ENCODE assay signal across 2 cellular contexts in the genomic region with DNA sequence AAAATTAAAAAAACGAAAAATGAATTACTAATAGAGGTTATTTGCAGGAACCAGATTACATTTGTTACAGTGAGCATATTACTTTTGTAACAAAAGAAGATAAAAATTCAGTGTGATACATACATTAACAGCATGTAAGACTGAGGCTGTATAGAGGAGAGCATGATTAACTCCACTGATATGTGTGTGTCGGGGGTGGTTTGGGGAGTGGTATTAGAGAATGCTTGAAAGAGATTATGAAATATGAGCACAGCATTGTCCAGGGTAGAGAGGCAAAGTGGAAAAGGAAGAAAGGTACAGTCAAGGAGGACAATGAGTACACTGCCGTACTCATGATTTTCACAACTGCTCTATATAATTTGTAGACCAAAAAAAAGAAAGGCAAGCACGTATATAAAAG.
TF ChIP-seq lines count a peak whose summit lies in the region.

No MANE protein-coding gene starts in this region.

TF ChIP-seq in IMR-90, 13 proteins besides CTCF, POLR2A, EP300 and RAD21:
- no peak for TF ChIP-seq BHLHE40 (IDR thresholded peaks at IDR 0.05; ENCODE audit: low read depth, low read length)
- no peak; the same call in 1 of the 2 replicates for TF ChIP-seq CEBPB (IDR thresholded peaks at IDR 0.05; ENCODE audit: low read depth, low read length)
- no peak for TF ChIP-seq SMC3 (IDR thresholded peaks at IDR 0.05; ENCODE audit: low read depth, low read length)
- TF ChIP-seq FOS (IDR thresholded peaks at IDR 0.05; ENCODE audit: low read depth, low read length): no peak
- TF ChIP-seq, protein P1, sequence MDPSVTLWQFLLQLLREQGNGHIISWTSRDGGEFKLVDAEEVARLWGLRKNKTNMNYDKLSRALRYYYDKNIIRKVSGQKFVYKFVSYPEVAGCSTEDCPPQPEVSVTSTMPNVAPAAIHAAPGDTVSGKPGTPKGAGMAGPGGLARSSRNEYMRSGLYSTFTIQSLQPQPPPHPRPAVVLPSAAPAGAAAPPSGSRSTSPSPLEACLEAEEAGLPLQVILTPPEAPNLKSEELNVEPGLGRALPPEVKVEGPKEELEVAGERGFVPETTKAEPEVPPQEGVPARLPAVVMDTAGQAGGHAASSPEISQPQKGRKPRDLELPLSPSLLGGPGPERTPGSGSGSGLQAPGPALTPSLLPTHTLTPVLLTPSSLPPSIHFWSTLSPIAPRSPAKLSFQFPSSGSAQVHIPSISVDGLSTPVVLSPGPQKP (IDR thresholded peaks at IDR 0.05; ENCODE audit: borderline replicate concordance, low read depth, low read length): no peak
- no peak for TF ChIP-seq MAFK (IDR thresholded peaks at IDR 0.05; ENCODE audit: low read depth, low read length)
- TF ChIP-seq CHD1 (IDR thresholded peaks at IDR 0.05; ENCODE audit: low read depth, low read length): no peak
- TF ChIP-seq MAZ (IDR thresholded peaks at IDR 0.05; ENCODE audit: borderline replicate concordance, low read depth, low read length): no peak
- TF ChIP-seq NFE2L2 (IDR thresholded peaks at IDR 0.05; ENCODE audit: low read depth, low read length): no peak
- TF ChIP-seq RFX5 (IDR thresholded peaks at IDR 0.05; ENCODE audit: low read depth, low read length): no peak
- TF ChIP-seq, protein P2, sequence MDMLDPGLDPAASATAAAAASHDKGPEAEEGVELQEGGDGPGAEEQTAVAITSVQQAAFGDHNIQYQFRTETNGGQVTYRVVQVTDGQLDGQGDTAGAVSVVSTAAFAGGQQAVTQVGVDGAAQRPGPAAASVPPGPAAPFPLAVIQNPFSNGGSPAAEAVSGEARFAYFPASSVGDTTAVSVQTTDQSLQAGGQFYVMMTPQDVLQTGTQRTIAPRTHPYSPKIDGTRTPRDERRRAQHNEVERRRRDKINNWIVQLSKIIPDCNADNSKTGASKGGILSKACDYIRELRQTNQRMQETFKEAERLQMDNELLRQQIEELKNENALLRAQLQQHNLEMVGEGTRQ (IDR thresholded peaks at IDR 0.05; ENCODE audit: low read depth, low read length): no peak
- TF ChIP-seq MXI1 (IDR thresholded peaks at IDR 0.05; ENCODE audit: borderline replicate concordance, low read depth, low read length): no peak
- TF ChIP-seq RCOR1 (IDR thresholded peaks at IDR 0.05; ENCODE audit: insufficient replicate concordance, low read length): no peak
TF ChIP-seq in IMR-90: peak in this region for 0.

TF ChIP-seq in K562, 482 proteins besides CTCF, POLR2A, EP300 and RAD21:
- TF ChIP-seq, protein P3, sequence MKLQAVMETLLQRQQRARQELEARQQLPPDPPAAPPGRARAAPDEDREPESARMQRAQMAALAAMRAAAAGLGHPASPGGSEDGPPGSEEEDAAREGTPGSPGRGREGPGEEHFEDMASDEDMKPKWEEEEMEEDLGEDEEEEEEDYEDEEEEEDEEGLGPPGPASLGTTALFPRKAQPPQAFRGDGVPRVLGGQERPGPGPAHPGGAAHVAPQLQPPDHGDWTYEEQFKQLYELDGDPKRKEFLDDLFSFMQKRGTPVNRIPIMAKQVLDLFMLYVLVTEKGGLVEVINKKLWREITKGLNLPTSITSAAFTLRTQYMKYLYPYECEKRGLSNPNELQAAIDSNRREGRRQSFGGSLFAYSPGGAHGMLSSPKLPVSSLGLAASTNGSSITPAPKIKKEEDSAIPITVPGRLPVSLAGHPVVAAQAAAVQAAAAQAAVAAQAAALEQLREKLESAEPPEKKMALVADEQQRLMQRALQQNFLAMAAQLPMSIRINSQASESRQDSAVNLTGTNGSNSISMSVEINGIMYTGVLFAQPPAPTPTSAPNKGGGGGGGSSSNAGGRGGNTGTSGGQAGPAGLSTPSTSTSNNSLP (IDR thresholded peaks at IDR 0.05; ENCODE audit: borderline replicate concordance, low read depth, low read length): 0 out of 2 replicates have a peak, but pooled peaks have one; percentile 49
- TF ChIP-seq, protein P4, sequence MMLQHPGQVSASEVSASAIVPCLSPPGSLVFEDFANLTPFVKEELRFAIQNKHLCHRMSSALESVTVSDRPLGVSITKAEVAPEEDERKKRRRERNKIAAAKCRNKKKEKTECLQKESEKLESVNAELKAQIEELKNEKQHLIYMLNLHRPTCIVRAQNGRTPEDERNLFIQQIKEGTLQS (IDR thresholded peaks at IDR 0.05): no peak
- TF ChIP-seq, protein P4 (CRISPR knock-in tag; conservative IDR thresholded peaks at IDR 0.05): no peak
- TF ChIP-seq THRAP3 (IDR thresholded peaks at IDR 0.05; ENCODE audit: borderline replicate concordance) (no peak), U2AF2 (optimal IDR thresholded peaks at IDR 0.05; ENCODE audit: low read depth, low read length) (no peak), CREM (IDR thresholded peaks at IDR 0.05; ENCODE audit: low read depth) (no peak), ZZZ3 (IDR thresholded peaks at IDR 0.05) (no peak), ZC3H4 (CRISPR knock-in tag; IDR thresholded peaks at IDR 0.05; ENCODE audit: borderline replicate concordance) (no peak), TCFL5 (CRISPR knock-in tag; conservative IDR thresholded peaks at IDR 0.05) (no peak), GABPA (tag; conservative IDR thresholded peaks at IDR 0.05; ENCODE audit: low read depth) (no peak), ZNF561 (CRISPR knock-in tag; conservative IDR thresholded peaks at IDR 0.05) (no peak), CBFA2T3 (IDR thresholded peaks at IDR 0.05) (peak; percentile 37), TEAD2 (tag; IDR thresholded peaks at IDR 0.05) (no peak), ZNF212 (CRISPR knock-in tag; IDR thresholded peaks at IDR 0.05) (no peak), EGR1 (conservative IDR thresholded peaks at IDR 0.05) (0 out of 2 replicates have a peak, but pooled peaks have one; percentile 7), DPF2 (IDR thresholded peaks at IDR 0.05) (peak; percentile 51), NCOA2 (IDR thresholded peaks at IDR 0.05; ENCODE audit: partially characterized antibody in 2 of 2) (no peak), TRIM24 (IDR thresholded peaks at IDR 0.05) (no peak), CBX5 (IDR thresholded peaks at IDR 0.05; ENCODE audit: borderline replicate concordance, low read depth) (no peak), ZNF696 (CRISPR knock-in tag; conservative IDR thresholded peaks at IDR 0.05) (no peak), CHD4 (IDR thresholded peaks at IDR 0.05; ENCODE audit: insufficient read depth, insufficient replicate concordance, low read depth, low read length, poor library complexity, severe bottlenecking) (no peak), ZNF76 (CRISPR knock-in tag; IDR thresholded peaks at IDR 0.05; ENCODE audit: borderline replicate concordance) (no peak), YY1 (IDR thresholded peaks at IDR 0.05; ENCODE audit: borderline replicate concordance in 1 of 3, control insufficient read depth in 1 of 3, extremely low read depth in 1 of 3, insufficient read depth in 3 of 3, insufficient read length in 1 of 3, insufficient replicate concordance in 2 of 3, low read depth in 1 of 3, low read length in 2 of 3) (no peak), E2F3 (CRISPR knock-in tag; IDR thresholded peaks at IDR 0.05) (no peak)
- TF ChIP-seq, protein P5, sequence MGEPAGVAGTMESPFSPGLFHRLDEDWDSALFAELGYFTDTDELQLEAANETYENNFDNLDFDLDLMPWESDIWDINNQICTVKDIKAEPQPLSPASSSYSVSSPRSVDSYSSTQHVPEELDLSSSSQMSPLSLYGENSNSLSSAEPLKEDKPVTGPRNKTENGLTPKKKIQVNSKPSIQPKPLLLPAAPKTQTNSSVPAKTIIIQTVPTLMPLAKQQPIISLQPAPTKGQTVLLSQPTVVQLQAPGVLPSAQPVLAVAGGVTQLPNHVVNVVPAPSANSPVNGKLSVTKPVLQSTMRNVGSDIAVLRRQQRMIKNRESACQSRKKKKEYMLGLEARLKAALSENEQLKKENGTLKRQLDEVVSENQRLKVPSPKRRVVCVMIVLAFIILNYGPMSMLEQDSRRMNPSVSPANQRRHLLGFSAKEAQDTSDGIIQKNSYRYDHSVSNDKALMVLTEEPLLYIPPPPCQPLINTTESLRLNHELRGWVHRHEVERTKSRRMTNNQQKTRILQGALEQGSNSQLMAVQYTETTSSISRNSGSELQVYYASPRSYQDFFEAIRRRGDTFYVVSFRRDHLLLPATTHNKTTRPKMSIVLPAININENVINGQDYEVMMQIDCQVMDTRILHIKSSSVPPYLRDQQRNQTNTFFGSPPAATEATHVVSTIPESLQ (CRISPR knock-in tag; IDR thresholded peaks at IDR 0.05): no peak
- TF ChIP-seq, protein P6, sequence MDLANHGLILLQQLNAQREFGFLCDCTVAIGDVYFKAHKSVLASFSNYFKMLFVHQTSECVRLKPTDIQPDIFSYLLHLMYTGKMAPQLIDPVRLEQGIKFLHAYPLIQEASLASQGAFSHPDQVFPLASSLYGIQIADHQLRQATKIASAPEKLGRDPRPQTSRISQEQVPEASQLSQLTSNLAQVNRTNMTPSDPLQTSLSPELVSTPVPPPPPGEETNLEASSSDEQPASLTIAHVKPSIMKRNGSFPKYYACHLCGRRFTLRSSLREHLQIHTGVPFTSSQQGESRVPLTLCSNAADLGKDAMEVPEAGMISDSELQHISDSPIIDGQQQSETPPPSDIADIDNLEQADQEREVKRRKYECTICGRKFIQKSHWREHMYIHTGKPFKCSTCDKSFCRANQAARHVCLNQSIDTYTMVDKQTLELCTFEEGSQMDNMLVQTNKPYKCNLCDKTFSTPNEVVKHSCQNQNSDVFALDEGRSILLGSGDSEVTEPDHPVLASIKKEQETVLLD (IDR thresholded peaks at IDR 0.05): no peak
- TF ChIP-seq, protein P7, sequence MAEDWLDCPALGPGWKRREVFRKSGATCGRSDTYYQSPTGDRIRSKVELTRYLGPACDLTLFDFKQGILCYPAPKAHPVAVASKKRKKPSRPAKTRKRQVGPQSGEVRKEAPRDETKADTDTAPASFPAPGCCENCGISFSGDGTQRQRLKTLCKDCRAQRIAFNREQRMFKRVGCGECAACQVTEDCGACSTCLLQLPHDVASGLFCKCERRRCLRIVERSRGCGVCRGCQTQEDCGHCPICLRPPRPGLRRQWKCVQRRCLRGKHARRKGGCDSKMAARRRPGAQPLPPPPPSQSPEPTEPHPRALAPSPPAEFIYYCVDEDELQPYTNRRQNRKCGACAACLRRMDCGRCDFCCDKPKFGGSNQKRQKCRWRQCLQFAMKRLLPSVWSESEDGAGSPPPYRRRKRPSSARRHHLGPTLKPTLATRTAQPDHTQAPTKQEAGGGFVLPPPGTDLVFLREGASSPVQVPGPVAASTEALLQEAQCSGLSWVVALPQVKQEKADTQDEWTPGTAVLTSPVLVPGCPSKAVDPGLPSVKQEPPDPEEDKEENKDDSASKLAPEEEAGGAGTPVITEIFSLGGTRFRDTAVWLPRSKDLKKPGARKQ (CRISPR knock-in tag; IDR thresholded peaks at IDR 0.05): no peak
- TF ChIP-seq, protein P8, sequence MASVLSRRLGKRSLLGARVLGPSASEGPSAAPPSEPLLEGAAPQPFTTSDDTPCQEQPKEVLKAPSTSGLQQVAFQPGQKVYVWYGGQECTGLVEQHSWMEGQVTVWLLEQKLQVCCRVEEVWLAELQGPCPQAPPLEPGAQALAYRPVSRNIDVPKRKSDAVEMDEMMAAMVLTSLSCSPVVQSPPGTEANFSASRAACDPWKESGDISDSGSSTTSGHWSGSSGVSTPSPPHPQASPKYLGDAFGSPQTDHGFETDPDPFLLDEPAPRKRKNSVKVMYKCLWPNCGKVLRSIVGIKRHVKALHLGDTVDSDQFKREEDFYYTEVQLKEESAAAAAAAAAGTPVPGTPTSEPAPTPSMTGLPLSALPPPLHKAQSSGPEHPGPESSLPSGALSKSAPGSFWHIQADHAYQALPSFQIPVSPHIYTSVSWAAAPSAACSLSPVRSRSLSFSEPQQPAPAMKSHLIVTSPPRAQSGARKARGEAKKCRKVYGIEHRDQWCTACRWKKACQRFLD (CRISPR knock-in tag; IDR thresholded peaks at IDR 0.05): no peak
- TF ChIP-seq, protein P9, sequence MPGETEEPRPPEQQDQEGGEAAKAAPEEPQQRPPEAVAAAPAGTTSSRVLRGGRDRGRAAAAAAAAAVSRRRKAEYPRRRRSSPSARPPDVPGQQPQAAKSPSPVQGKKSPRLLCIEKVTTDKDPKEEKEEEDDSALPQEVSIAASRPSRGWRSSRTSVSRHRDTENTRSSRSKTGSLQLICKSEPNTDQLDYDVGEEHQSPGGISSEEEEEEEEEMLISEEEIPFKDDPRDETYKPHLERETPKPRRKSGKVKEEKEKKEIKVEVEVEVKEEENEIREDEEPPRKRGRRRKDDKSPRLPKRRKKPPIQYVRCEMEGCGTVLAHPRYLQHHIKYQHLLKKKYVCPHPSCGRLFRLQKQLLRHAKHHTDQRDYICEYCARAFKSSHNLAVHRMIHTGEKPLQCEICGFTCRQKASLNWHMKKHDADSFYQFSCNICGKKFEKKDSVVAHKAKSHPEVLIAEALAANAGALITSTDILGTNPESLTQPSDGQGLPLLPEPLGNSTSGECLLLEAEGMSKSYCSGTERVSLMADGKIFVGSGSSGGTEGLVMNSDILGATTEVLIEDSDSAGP (CRISPR knock-in tag; IDR thresholded peaks at IDR 0.05): no peak
